9 cellular contexts compared by ENCODE assay signal in the genomic region with DNA sequence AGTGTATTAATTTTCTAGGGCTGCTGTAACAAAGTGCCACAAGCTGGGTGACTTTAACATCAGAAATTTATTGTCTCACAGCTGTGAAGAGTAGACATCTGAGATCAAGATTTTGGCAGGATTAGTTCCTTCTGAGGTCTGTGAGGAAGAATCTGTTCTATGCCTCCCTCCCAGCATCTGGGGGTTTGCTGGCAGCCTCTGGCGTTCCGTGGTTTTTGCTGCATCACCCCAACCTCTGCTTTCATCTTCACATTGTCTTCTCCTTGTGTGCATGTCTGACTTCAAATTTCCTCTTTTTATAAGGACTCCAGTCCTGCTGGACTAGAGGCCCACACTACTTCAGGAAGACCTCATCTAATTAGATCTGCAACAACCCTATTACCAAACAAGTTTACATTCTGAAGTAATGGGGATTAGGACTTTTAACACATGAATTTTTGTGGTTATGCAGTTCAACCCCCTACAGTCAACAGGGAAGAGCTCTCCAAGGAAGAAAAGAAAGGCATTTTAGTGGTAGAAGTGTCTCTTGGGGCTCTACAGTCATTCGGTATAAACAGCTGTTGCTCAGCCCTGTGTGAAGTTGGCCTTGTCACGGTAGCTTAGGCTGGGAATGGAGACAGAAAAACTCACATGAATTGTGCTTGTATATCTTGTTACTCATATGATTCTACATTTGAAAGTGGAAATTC.
DNase-seq lines count a peak whose midpoint lies in the region; ATAC-seq and TF ChIP-seq lines count a peak whose summit lies in the region.
"Had no signal": no experiment of that assay in that cellular context is flagged by ENCODE, and none has a peak within 500 bp of the region (broad histone marks: within the 10 kb centered on the region; RNA-seq: fewer than 3 reads in every experiment).

No MANE protein-coding gene starts in this region.

- H3K27me3 ChIP-seq in adipocyte (replicated peaks; ENCODE audit: control insufficient read depth, insufficient read depth, low read length): no peaks in the 10 kb centered on the region
- H3K27me3 ChIP-seq in mesenchymal stem cell (ENCODE audit: control insufficient read depth in 1 of 2, insufficient read depth in 1 of 2, low read length in 2 of 2): no peaks in the 10 kb centered on the region

- no peak overlapping the region for H2BK15ac ChIP-seq in mesenchymal stem cell (ENCODE audit: low read depth, poor library complexity, severe bottlenecking)

- H4K8ac ChIP-seq in mesenchymal stem cell (ENCODE audit: low read length): peak overlapping the region; percentile 74

- no peak overlapping the region for H2AFZ ChIP-seq in mesenchymal stem cell (ENCODE audit: low read depth, low read length)

- no peak overlapping the region for H2AK5ac ChIP-seq in mesenchymal stem cell (ENCODE audit: low read length, severe bottlenecking)

- H3K4me3 Mint-ChIP-seq in natural killer cell: no peak overlapping the region

- ATAC-seq in natural killer cell: no peak

- DNase-seq in ELR (ENCODE audit: low read depth): peak; percentile 8
- DNase-seq in Jurkat, Clone E6-1 (ENCODE audit: low read depth, low spot score): peak; percentile 12
- DNase-seq in adipocyte (ENCODE audit: low read depth): peak; percentile 77
- peak; percentile 98 for DNase-seq in mesenchymal stem cell
- no peak for DNase-seq in NCI-H2227 (lab: John Stamatoyannopoulos, UW; ENCODE audit: unreplicated experiment)
- no peak for DNase-seq in posterior cingulate gyrus
- DNase-seq in natural killer cell: no peak
- no peak for DNase-seq in LoVo (ENCODE audit: low spot score)
- DNase-seq: NCI-H526 treated with DMSO at 0.1 percent for 48 hours had no signal

- no peak overlapping the region for H3K23ac ChIP-seq in mesenchymal stem cell (ENCODE audit: low read length in 2 of 2)

- peak overlapping the region in 1 of 2 experiments; percentile 80 for H3K4ac ChIP-seq in mesenchymal stem cell (ENCODE audit: low read depth in 1 of 2, low read length in 2 of 2)

- 24% methylated on average over 4 of the region's 4 CpGs for WGBS in mesenchymal stem cell

- no peak overlapping the region for H3K4me3 ChIP-seq in Jurkat, Clone E6-1 (ENCODE audit: low read length)
- peak overlapping the region; percentile 12 for H3K4me3 ChIP-seq in adipocyte (ENCODE audit: low read length)
- H3K4me3 ChIP-seq in mesenchymal stem cell (ENCODE audit: insufficient read depth in 1 of 2, low read depth in 1 of 2, low read length in 2 of 2): peak overlapping the region in 1 of 2 experiments; percentile 10

- H2BK12ac ChIP-seq in mesenchymal stem cell (ENCODE audit: low read length in 2 of 2): peak overlapping the region in 1 of 2 experiments; percentile 52

- H3K4me1 Mint-ChIP-seq in natural killer cell: peaks cover 0 to 8% of the 10 kb centered on the region in 2 donors

- H3K27ac ChIP-seq in mesenchymal stem cell (ENCODE audit: low read length, poor library complexity, severe bottlenecking): peak overlapping the region; percentile 94

- intact Hi-C loops in posterior cingulate gyrus (cut with DNase I) (loop anchor here (5.0 to 10.0 kb wide), 2 partner anchors 53 to 286 kb away; partner anchors contain the start of gene DYRK2), natural killer cell (cut with micrococcal nuclease) (loop anchor here (5.0 to 10.0 kb wide), 3 partner anchors 83 to 956 kb away; no protein-coding TSS in a partner anchor)

- H3K79me1 ChIP-seq in mesenchymal stem cell (replicated peaks; ENCODE audit: low read length, poor library complexity, severe bottlenecking): no peaks in the 10 kb centered on the region

- no peak overlapping the region for H3K4me2 ChIP-seq in mesenchymal stem cell (ENCODE audit: low read length, poor library complexity, severe bottlenecking)

- H3K9me3 ChIP-seq in adipocyte (ENCODE audit: control insufficient read depth, low read length) (no peaks in the 10 kb centered on the region), mesenchymal stem cell (ENCODE audit: control insufficient read depth, low read length) (no peaks in the 10 kb centered on the region)

- no peaks in the 10 kb centered on the region for H3K36me3 Mint-ChIP-seq in natural killer cell

- H3K36me3 ChIP-seq in adipocyte (ENCODE audit: control insufficient read depth, insufficient read depth, low read length, severe bottlenecking) (no peaks in the 10 kb centered on the region), mesenchymal stem cell (ENCODE audit: control insufficient read depth in 1 of 2, insufficient read depth in 2 of 2, low read depth in 1 of 2, low read length in 2 of 2) (no peaks in the 10 kb centered on the region)

- no peaks in the 10 kb centered on the region for H3K9me3 Mint-ChIP-seq in natural killer cell

- no peak overlapping the region for H3K14ac ChIP-seq in mesenchymal stem cell (ENCODE audit: low read length in 2 of 2)

- no peak overlapping the region for H3K9ac ChIP-seq in adipocyte (ENCODE audit: low read length)
- peak overlapping the region; percentile 46 for H3K9ac ChIP-seq in mesenchymal stem cell (ENCODE audit: low read length)

- no peak overlapping the region for H3K27ac Mint-ChIP-seq in natural killer cell

- no peak for TF ChIP-seq CTCF in natural killer cell (IDR thresholded peaks at IDR 0.05)

- peaks cover 58% of the 10 kb centered on the region for H3K4me1 ChIP-seq in adipocyte (ENCODE audit: control insufficient read depth, insufficient read depth, low read length)
- peaks cover 10% of the 10 kb centered on the region for H3K4me1 ChIP-seq in mesenchymal stem cell (ENCODE audit: control insufficient read depth, insufficient read depth, low read depth, low read length)

- peak overlapping the region; percentile 19 to 52 for H3K18ac ChIP-seq in mesenchymal stem cell (ENCODE audit: low read depth in 1 of 2, low read length in 2 of 2)

- no peak overlapping the region for H2BK5ac ChIP-seq in mesenchymal stem cell (ENCODE audit: low read depth, low read length, poor library complexity, severe bottlenecking)

- H3K27me3 Mint-ChIP-seq in natural killer cell (ENCODE audit: low read depth in 2 of 2): peaks cover 3 to 5% of the 10 kb centered on the region in 2 donors

- H2BK120ac ChIP-seq in mesenchymal stem cell (ENCODE audit: low read depth, low read length): peak overlapping the region; percentile 43

- H4K91ac ChIP-seq in mesenchymal stem cell (ENCODE audit: low read length): no peak overlapping the region

Comparison
In these comparisons a context has a peak if more than half of its experiments do, and no peak if none do; other contexts are left out.
1. DNase-seq: peak in ELR (single experiment), Jurkat, Clone E6-1 (single experiment), adipocyte (single experiment) and mesenchymal stem cell (single experiment); none in NCI-H2227 (single experiment), posterior cingulate gyrus (0 of 10), natural killer cell (single experiment) and LoVo (single experiment).